19 cellular contexts compared by ENCODE assay signal in the genomic region with DNA sequence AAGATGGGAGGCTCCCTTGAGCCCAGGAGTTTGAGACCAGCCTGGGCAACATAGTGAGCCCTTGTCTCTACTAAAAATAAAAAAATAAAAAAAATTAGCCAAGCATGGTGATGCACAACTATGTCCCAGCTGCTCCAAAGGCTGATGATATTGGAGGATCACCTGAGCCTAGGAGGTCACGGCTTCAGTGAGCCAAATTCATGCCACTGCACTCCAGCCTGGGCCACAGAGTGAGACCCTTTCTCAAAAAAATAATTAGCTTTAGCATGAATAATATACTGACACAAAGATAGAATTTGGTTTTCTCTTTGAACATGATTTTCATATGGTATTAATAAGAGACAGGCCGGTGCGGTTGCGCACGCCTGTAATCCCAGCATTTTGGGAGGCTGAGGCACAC.
DNase-seq lines count a peak whose midpoint lies in the region; TF ChIP-seq lines count a peak whose summit lies in the region.
"Had no signal": no experiment of that assay in that cellular context is flagged by ENCODE, and none has a peak within 500 bp of the region (broad histone marks: within the 10 kb centered on the region; RNA-seq: fewer than 3 reads in every experiment).

No MANE protein-coding gene starts in this region.

- H2BK15ac ChIP-seq in H9 (ENCODE audit: low read depth, low read length), result no peak overlapping the region

- no peak overlapping the region for H4K5ac ChIP-seq in H9 (ENCODE audit: insufficient read length, low read depth, low read length)

- no peak overlapping the region for H3K4me3 ChIP-seq in SU-DHL-6 (ENCODE audit: insufficient read depth, low read length, poor library complexity, severe bottlenecking)
- H3K4me3 ChIP-seq: A549; BLaER1 treated with 17β-estradiol and CSF1 and Interleukin-3, amounts not matched to agents 10 nM and 100 nM had no signal

- no peak overlapping the region for H3K4ac ChIP-seq in H9 (ENCODE audit: low read depth, low read length)

- H3K4me1 Mint-ChIP-seq in H9, result peaks cover 6 to 8% of the 10 kb centered on the region in 2 experiments

- H2BK120ac ChIP-seq in H9 (ENCODE audit: low read depth, low read length, poor library complexity, severe bottlenecking), result peak overlapping the region; percentile 28

- no peaks in the 10 kb centered on the region for H3K79me2 ChIP-seq in H9 (ENCODE audit: insufficient read depth, low read length)
- no peaks in the 10 kb centered on the region for H3K79me2 ChIP-seq in SU-DHL-6 (ENCODE audit: insufficient read depth, low read length)

- H3K27me3 ChIP-seq in H9 (ENCODE audit: insufficient read depth, low read length) (no peaks in the 10 kb centered on the region), SU-DHL-6 (ENCODE audit: low read length) (no peaks in the 10 kb centered on the region)
- H3K27me3 ChIP-seq: BLaER1 treated with 17β-estradiol and CSF1 and Interleukin-3, amounts not matched to agents 10 nM and 100 nM had no signal

- no peaks in the 10 kb centered on the region for H3K23me2 ChIP-seq in H9 (ENCODE audit: insufficient read length, low read depth, low read length, poor library complexity, severe bottlenecking)

- no peak overlapping the region for H4K8ac ChIP-seq in H9 (replicated peaks; ENCODE audit: insufficient read length, low read depth, low read length)

- no peaks in the 10 kb centered on the region for H3K9me2 ChIP-seq in SU-DHL-6 (replicated peaks; ENCODE audit: insufficient read depth, low read length)

- H3K27ac ChIP-seq in H9 (ENCODE audit: insufficient read length, low read depth, low read length) (no peak overlapping the region), SU-DHL-6 (ENCODE audit: low read depth, low read length) (peak overlapping the region; percentile 58)
- H3K27ac ChIP-seq: 22Rv1; A549; BLaER1 treated with 17β-estradiol and CSF1 and Interleukin-3, amounts not matched to agents 10 nM and 100 nM; C4-2B had no signal

- no peak overlapping the region for H3K27ac Mint-ChIP-seq in H9
- H3K27ac Mint-ChIP-seq: B cell; CD4-positive, alpha-beta T cell; CD8-positive, alpha-beta T cell had no signal

- no peak overlapping the region for H3K14ac ChIP-seq in H9 (ENCODE audit: insufficient read depth, low read length)

- no peak overlapping the region for H4K91ac ChIP-seq in H9 (ENCODE audit: insufficient read length, low read depth, low read length)

- DNase-seq in NCI-H2171 treated with DMSO at 0.1 percent for 48 hours (lab: John Stamatoyannopoulos, UW) (peak; percentile 17), NCI-H2171 (lab: John Stamatoyannopoulos, UW) (no peak), H9 (no peak), posterior vena cava (ENCODE audit: low spot score) (peak; percentile 44)
- DNase-seq in activated T-cell treated with anti-CD3 and anti-CD28 coated beads, Interleukin-2, amount 50 U/mL, for 1 hour, result no peak
- no peak for DNase-seq in activated CD4-positive, alpha-beta T cell treated with anti-CD3 and anti-CD28 coated beads, Interleukin-2, amount 50 U/mL, for 48 hours
- DNase-seq: AML-193; Caco-2; Calu3; CD4-positive, alpha-beta T cell; CD8-positive, alpha-beta T cell; DMS79 treated with DMSO at 0.1 percent for 48 hours; GF-D8 had no signal

- no peaks in the 10 kb centered on the region for H3K79me1 ChIP-seq in H9 (ENCODE audit: insufficient read depth, low read depth, low read length, poor library complexity, severe bottlenecking)

- peaks cover 0 to 9% (median 0%) of the 10 kb centered on the region in 3 experiments; a peak in 2 of 7 replicates for H3K36me3 Mint-ChIP-seq in H9 (ENCODE audit: insufficient read depth in 1 of 3, low read depth in 3 of 3)
- H3K36me3 Mint-ChIP-seq: CD8-positive, alpha-beta T cell had no signal

- H3K4me2 ChIP-seq in H9 (ENCODE audit: insufficient read depth, insufficient read length, low read length) (no peak overlapping the region), SU-DHL-6 (ENCODE audit: low read depth, low read length, poor library complexity, severe bottlenecking) (no peak overlapping the region)
- H3K4me2 ChIP-seq: A549; BLaER1 treated with 17β-estradiol and CSF1 and Interleukin-3, amounts not matched to agents 10 nM and 100 nM had no signal

- peaks cover 50% of the 10 kb centered on the region for H3F3A ChIP-seq in SU-DHL-6 (ENCODE audit: insufficient read depth)

- H3K9me3 ChIP-seq in H9 (ENCODE audit: control insufficient read depth, low read depth, low read length) (no peaks in the 10 kb centered on the region), SU-DHL-6 (ENCODE audit: insufficient read depth, low read length) (no peaks in the 10 kb centered on the region)
- H3K9me3 ChIP-seq: A549, Caco-2 had no signal

- H2AK5ac ChIP-seq in H9 (ENCODE audit: insufficient read length, low read length), result no peak overlapping the region

- 0 out of 5 replicates have a peak, but pooled peaks cover 0 to 2% of the 10 kb centered on the region in 2 experiments for H3K9me3 Mint-ChIP-seq in H9
- H3K9me3 Mint-ChIP-seq: CD4-positive, alpha-beta T cell; CD8-positive, alpha-beta T cell had no signal

- H3K9ac ChIP-seq in H9 (ENCODE audit: extremely low read depth, insufficient read length, low read length), result no peak overlapping the region
- no peak overlapping the region for H3K9ac ChIP-seq in SU-DHL-6 (ENCODE audit: low read length)
- H3K9ac ChIP-seq: BLaER1 treated with 17β-estradiol and CSF1 and Interleukin-3, amounts not matched to agents 10 nM and 100 nM had no signal

- intact Hi-C loops in posterior vena cava (cut with DNase I), result no loop called here

- WGBS in H9 (ENCODE audit: extremely low coverage, insufficient read length, low lambda C conversion rate), result no CpG with 5 or more reads among the region's 5 CpGs

- no peaks in the 10 kb centered on the region for H3K4me1 ChIP-seq in H9 (ENCODE audit: insufficient read depth, low read length)
- H3K4me1 ChIP-seq: BLaER1 treated with 17β-estradiol and CSF1 and Interleukin-3, amounts not matched to agents 10 nM and 100 nM; Caco-2 had no signal

- H2BK12ac ChIP-seq in H9 (ENCODE audit: insufficient read length, low read depth, low read length), result no peak overlapping the region

- no peaks in the 10 kb centered on the region for H4K20me1 ChIP-seq in H9 (ENCODE audit: control insufficient read depth, insufficient read depth, insufficient read length)
- H4K20me1 ChIP-seq in SU-DHL-6 (ENCODE audit: low read depth, low read length), result no peaks in the 10 kb centered on the region
- H4K20me1 ChIP-seq: BLaER1 treated with 17β-estradiol and CSF1 and Interleukin-3, amounts not matched to agents 10 nM and 100 nM had no signal

- H3K56ac ChIP-seq in H9 (ENCODE audit: insufficient read length, low read depth, low read length), result no peak overlapping the region

- no peaks in the 10 kb centered on the region for H3K36me3 ChIP-seq in SU-DHL-6 (ENCODE audit: low read length)
- H3K36me3 ChIP-seq: BLaER1 treated with 17β-estradiol and CSF1 and Interleukin-3, amounts not matched to agents 10 nM and 100 nM had no signal

- no peak overlapping the region for H3K23ac ChIP-seq in H9 (ENCODE audit: insufficient read length, low read depth, low read length)

- no peak overlapping the region for H2BK5ac ChIP-seq in H9 (ENCODE audit: insufficient read length, low read length)

- no peak for TF ChIP-seq CTCF in H9 (conservative IDR thresholded peaks at IDR 0.05)
- TF ChIP-seq CTCF in SU-DHL-6 (IDR thresholded peaks at IDR 0.05; ENCODE audit: insufficient read depth, low read length, poor library complexity, severe bottlenecking), result no peak

- no peak overlapping the region for H3K4me3 Mint-ChIP-seq in H9
- H3K4me3 Mint-ChIP-seq: B cell; CD4-positive, alpha-beta T cell; CD8-positive, alpha-beta T cell had no signal

- H2BK20ac ChIP-seq in H9 (ENCODE audit: low read depth, low read length, poor library complexity, severe bottlenecking), result no peak overlapping the region

- H3T11ph ChIP-seq in H9 (ENCODE audit: low read length), result no peak overlapping the region

- H3K18ac ChIP-seq in H9 (ENCODE audit: insufficient read length, low read depth, low read length), result no peak overlapping the region

- H2AFZ ChIP-seq in H9 (ENCODE audit: low read length) (no peak overlapping the region), SU-DHL-6 (ENCODE audit: low read depth, low read length, severe bottlenecking) (no peak overlapping the region)

- H3K27me3 Mint-ChIP-seq in H9 (ENCODE audit: low read depth), result no peaks in the 10 kb centered on the region
- H3K27me3 Mint-ChIP-seq: B cell; CD4-positive, alpha-beta T cell had no signal

Comparison
In these comparisons a context has a peak if more than half of its experiments do, and no peak if none do; other contexts are left out.
1. DNase-seq: peak in NCI-H2171 treated with DMSO at 0.1 percent for 48 hours (single experiment) and posterior vena cava (single experiment); none in NCI-H2171 (single experiment), H9 (single experiment), activated T-cell treated with anti-CD3 and anti-CD28 coated beads, Interleukin-2, amount 50 U/mL, for 1 hour (single experiment) and activated CD4-positive, alpha-beta T cell treated with anti-CD3 and anti-CD28 coated beads, Interleukin-2, amount 50 U/mL, for 48 hours (0 of 2).